17 cellular contexts compared by ENCODE assay signal in genomic region chr13:102267191-102267590, GRCh38.
DNase-seq lines count a peak whose midpoint lies in the region; ATAC-seq and TF ChIP-seq lines count a peak whose summit lies in the region.
"Had no signal": no experiment of that assay in that cellular context is flagged by ENCODE, and none has a peak within 500 bp of the region (broad histone marks: within the 10 kb centered on the region; RNA-seq: fewer than 3 reads in every experiment).

No MANE protein-coding gene starts in this region.

- H3K9me3 Mint-ChIP-seq in GM23338 (no peaks in the 10 kb centered on the region), natural killer cell (peaks cover 5% of the 10 kb centered on the region in 2 donors)
- H3K9me3 Mint-ChIP-seq: CD8-positive, alpha-beta T cell had no signal

- H2AK5ac ChIP-seq in IMR-90 (ENCODE audit: low read depth, low read length), result no peak overlapping the region

- no peak overlapping the region for H3K4ac ChIP-seq in IMR-90 (ENCODE audit: low read depth, low read length)

- H3K79me2 ChIP-seq in GM23338 (replicated peaks; ENCODE audit: insufficient read depth), result no peaks in the 10 kb centered on the region

- no peaks in the 10 kb centered on the region for H3K9me2 ChIP-seq in GM23338 (ENCODE audit: insufficient read depth)

- H4K20me1 ChIP-seq in IMR-90 (ENCODE audit: insufficient read depth, low read length) (no peaks in the 10 kb centered on the region), GM23338 (replicated peaks; ENCODE audit: insufficient read depth) (no peaks in the 10 kb centered on the region)
- H4K20me1 ChIP-seq: BLaER1 treated with 17β-estradiol and CSF1 and Interleukin-3, amounts not matched to agents 10 nM and 100 nM had no signal

- DNase-seq in AG08396 (ENCODE audit: low spot score) (peak; percentile 6), IMR-90 (peak; percentile 17), fibroblast of gingiva (ENCODE audit: low read depth) (peak; percentile 3), iris pigment epithelial cell (ENCODE audit: low read depth) (peak; percentile 20), GM23338 (ENCODE audit: low spot score) (no peak), RKO (ENCODE audit: low spot score) (no peak), natural killer cell (no peak)
- DNase-seq: 8988T; Calu3; CD8-positive, alpha-beta T cell; DMS79 treated with DMSO at 0.1 percent for 48 hours; GF-D8; GOT3; H7 had no signal

- dilution Hi-C loops in IMR-90 (cut with HindIII; ENCODE audit: low sequenced_read_pairs, unreplicated experiment), result no loop called here

- H3K36me3 ChIP-seq in IMR-90 (ENCODE audit: control insufficient read depth, insufficient read depth, low read length), result no peaks in the 10 kb centered on the region
- no peaks in the 10 kb centered on the region for H3K36me3 ChIP-seq in GM23338 (ENCODE audit: insufficient read depth)
- H3K36me3 ChIP-seq: BLaER1 treated with 17β-estradiol and CSF1 and Interleukin-3, amounts not matched to agents 10 nM and 100 nM had no signal

- H2BK120ac ChIP-seq in IMR-90 (ENCODE audit: low read depth, low read length), result no peak overlapping the region

- H4K8ac ChIP-seq in IMR-90 (ENCODE audit: low read depth in 2 of 2, low read length in 2 of 2), result no peak overlapping the region

- no peaks in the 10 kb centered on the region for H3K79me1 ChIP-seq in IMR-90 (ENCODE audit: low read depth in 1 of 2, low read length in 2 of 2)

- no peaks in the 10 kb centered on the region for H3K36me3 Mint-ChIP-seq in GM23338 (ENCODE audit: low read depth)
- no peaks in the 10 kb centered on the region for H3K36me3 Mint-ChIP-seq in natural killer cell
- H3K36me3 Mint-ChIP-seq: CD8-positive, alpha-beta T cell; IgD-negative memory B cell had no signal

- no peak overlapping the region for H2AK9ac ChIP-seq in IMR-90 (replicated peaks; ENCODE audit: low read depth, low read length, poor library complexity)

- H3K56ac ChIP-seq in IMR-90 (ENCODE audit: extremely low read depth, insufficient read depth, low read length), result no peak overlapping the region

- TF ChIP-seq CTCF in IMR-90 (conservative IDR thresholded peaks at IDR 0.05; ENCODE audit: low read depth, low read length) (no peak), GM23338 (conservative IDR thresholded peaks at IDR 0.05; ENCODE audit: low read depth in 2 of 2) (no peak), natural killer cell (IDR thresholded peaks at IDR 0.05) (no peak)

- intact Hi-C loops in IMR-90 (cut with micrococcal nuclease), result no loop called here
- intact Hi-C loops in natural killer cell (cut with micrococcal nuclease), result no loop called here

- H3K4me3 ChIP-seq in IMR-90 (ENCODE audit: insufficient read depth, low read depth, low read length) (no peak overlapping the region), GM23338 (no peak overlapping the region)
- H3K4me3 ChIP-seq: BLaER1 treated with 17β-estradiol and CSF1 and Interleukin-3, amounts not matched to agents 10 nM and 100 nM had no signal

- no peak overlapping the region for H3K14ac ChIP-seq in IMR-90 (replicated peaks; ENCODE audit: low read depth, low read length)

- H3K9me1 ChIP-seq in IMR-90 (ENCODE audit: insufficient read depth, low read length), result no peaks in the 10 kb centered on the region

- no peak overlapping the region for H2BK15ac ChIP-seq in IMR-90 (ENCODE audit: low read depth, low read length)

- no peak overlapping the region for H2AFZ ChIP-seq in IMR-90 (replicated peaks; ENCODE audit: low read length, poor library complexity)
- H2AFZ ChIP-seq in GM23338, result no peak overlapping the region

- no TSS peak for BruUV-seq in IMR-90 (replicated peaks; lab: Mats Ljungman, UMichigan)

- H4K91ac ChIP-seq in IMR-90 (ENCODE audit: insufficient read depth, low read depth, low read length), result no peak overlapping the region

- no peak overlapping the region for H4K5ac ChIP-seq in IMR-90 (ENCODE audit: low read depth, low read length)

- POLR2A ChIA-PET in IMR-90 (lab: Charles Lee; ENCODE audit: unreplicated experiment), result no interaction called here

- H3K4me1 Mint-ChIP-seq in GM23338, result 0 out of 3 replicates have a peak, but pooled peaks cover 1% of the 10 kb centered on the region
- no peaks in the 10 kb centered on the region for H3K4me1 Mint-ChIP-seq in natural killer cell
- H3K4me1 Mint-ChIP-seq: B cell, IgD-negative memory B cell had no signal

- CTCF ChIA-PET in IMR-90 (lab: Yijun Ruan, JAX), result no interaction called here

- WGBS in IMR-90 (ENCODE audit: extremely low coverage in 2 of 2, insufficient read length in 1 of 2), 2 experiments, result no CpG with 5 or more reads among the region's 1 CpG

- H3K23ac ChIP-seq in IMR-90 (ENCODE audit: low read depth, low read length), result no peak overlapping the region

- no peaks in the 10 kb centered on the region for H3K9me3 ChIP-seq in IMR-90 (ENCODE audit: control insufficient read depth, insufficient read depth, low read length)
- H3K9me3 ChIP-seq: BLaER1 treated with 17β-estradiol and CSF1 and Interleukin-3, amounts not matched to agents 10 nM and 100 nM had no signal

- no peak for TF ChIP-seq POLR2A in IMR-90 (IDR thresholded peaks at IDR 0.05; ENCODE audit: low read depth, low read length)

- peak; percentile 32; the same call in 1 of the 2 replicates for ATAC-seq in IMR-90 (ENCODE audit: low read depth)
- no peak for ATAC-seq in GM23338
- ATAC-seq in natural killer cell, result no peak
- ATAC-seq: CD8-positive, alpha-beta T cell had no signal

- TF ChIP-seq RAD21 in IMR-90 (IDR thresholded peaks at IDR 0.05; ENCODE audit: low read length), result no peak

- in situ Hi-C loops in IMR-90 (cut with MboI; ENCODE audit: low sequenced_read_pairs), result no loop called here

- H3F3A ChIP-seq in GM23338 (replicated peaks; ENCODE audit: low read depth), result no peaks in the 10 kb centered on the region

- H3K4me3 Mint-ChIP-seq in GM23338 (no peak overlapping the region), natural killer cell (no peak overlapping the region)
- H3K4me3 Mint-ChIP-seq: B cell; CD8-positive, alpha-beta T cell; IgD-negative memory B cell had no signal

- H3K27me3 ChIP-seq in IMR-90 (ENCODE audit: control insufficient read depth, insufficient read depth, low read length), result no peaks in the 10 kb centered on the region; the same call in 1 of the 2 replicates
- no peaks in the 10 kb centered on the region for H3K27me3 ChIP-seq in GM23338 (ENCODE audit: insufficient read depth)
- H3K27me3 ChIP-seq: BLaER1 treated with 17β-estradiol and CSF1 and Interleukin-3, amounts not matched to agents 10 nM and 100 nM had no signal

- no peak overlapping the region for H2BK20ac ChIP-seq in IMR-90 (ENCODE audit: low read depth, low read length)

- H3K4me2 ChIP-seq in IMR-90 (ENCODE audit: low read depth, low read length) (no peak overlapping the region), GM23338 (no peak overlapping the region)
- H3K4me2 ChIP-seq: BLaER1 treated with 17β-estradiol and CSF1 and Interleukin-3, amounts not matched to agents 10 nM and 100 nM had no signal

- H3K27ac Mint-ChIP-seq in GM23338 (no peak overlapping the region), natural killer cell (no peak overlapping the region)
- H3K27ac Mint-ChIP-seq: B cell; CD8-positive, alpha-beta T cell; IgD-negative memory B cell had no signal

- no peak overlapping the region for H3K18ac ChIP-seq in IMR-90 (ENCODE audit: low read depth, low read length)

- H3K27ac ChIP-seq in IMR-90 (ENCODE audit: insufficient read depth, low read length) (no peak overlapping the region), GM23338 (ENCODE audit: low read depth) (no peak overlapping the region)
- H3K27ac ChIP-seq: BLaER1 treated with 17β-estradiol and CSF1 and Interleukin-3, amounts not matched to agents 10 nM and 100 nM had no signal

- H3K4me1 ChIP-seq in IMR-90 (ENCODE audit: control insufficient read depth, insufficient read depth, low read length), result no peaks in the 10 kb centered on the region
- no peaks in the 10 kb centered on the region for H3K4me1 ChIP-seq in GM23338 (ENCODE audit: insufficient read depth)
- H3K4me1 ChIP-seq: BLaER1 treated with 17β-estradiol and CSF1 and Interleukin-3, amounts not matched to agents 10 nM and 100 nM had no signal

- H3K27me3 Mint-ChIP-seq in GM23338 (ENCODE audit: insufficient read depth, low read depth, poor library complexity), result no peaks in the 10 kb centered on the region
- no peaks in the 10 kb centered on the region for H3K27me3 Mint-ChIP-seq in natural killer cell (ENCODE audit: low read depth in 2 of 2)
- H3K27me3 Mint-ChIP-seq: B cell had no signal

- no peak overlapping the region for H2BK5ac ChIP-seq in IMR-90 (ENCODE audit: low read depth, low read length, poor library complexity, severe bottlenecking)

- no peak overlapping the region for H3K9ac ChIP-seq in IMR-90 (ENCODE audit: low read depth, low read length)
- H3K9ac ChIP-seq: BLaER1 treated with 17β-estradiol and CSF1 and Interleukin-3, amounts not matched to agents 10 nM and 100 nM had no signal

TF ChIP-seq in IMR-90, 13 proteins besides CTCF, POLR2A, EP300 and RAD21:
- peak; percentile 16; the same call in 1 of the 2 replicates for TF ChIP-seq FOS (IDR thresholded peaks at IDR 0.05; ENCODE audit: low read depth, low read length)
- no peak for TF ChIP-seq SMC3 (IDR thresholded peaks at IDR 0.05; ENCODE audit: low read depth, low read length)

TF ChIP-seq in GM23338, 12 proteins besides CTCF, POLR2A, EP300 and RAD21 (continues in another document):
- no peak for TF ChIP-seq EZH2 (IDR thresholded peaks at IDR 0.05; ENCODE audit: low read depth, unreplicated experiment)
- no peak for TF ChIP-seq POLR2AphosphoS5 (IDR thresholded peaks at IDR 0.05; ENCODE audit: low read depth)
- no peak for TF ChIP-seq JUNB (IDR thresholded peaks at IDR 0.05; ENCODE audit: unreplicated experiment)
- TF ChIP-seq NANOG (IDR thresholded peaks at IDR 0.05; ENCODE audit: borderline replicate concordance), result no peak
- TF ChIP-seq ETS1 (IDR thresholded peaks at IDR 0.05), result no peak
- no peak for TF ChIP-seq EZH2phosphoT487 (IDR thresholded peaks at IDR 0.05; ENCODE audit: unreplicated experiment)

Comparison
In these comparisons a context has a peak if more than half of its experiments do, and no peak if none do; other contexts are left out.
1. DNase-seq: peak in AG08396 (single experiment), IMR-90 (single experiment), fibroblast of gingiva (single experiment) and iris pigment epithelial cell (single experiment); none in GM23338 (single experiment), RKO (single experiment) and natural killer cell (single experiment).